In genomic region chr6:105798057-105798456, GRCh38 we compare ENCODE assay signal across 16 cellular contexts.
DNase-seq lines count a peak whose midpoint lies in the region; ATAC-seq and TF ChIP-seq lines count a peak whose summit lies in the region.
"Had no signal": no experiment of that assay in that cellular context is flagged by ENCODE, and none has a peak within 500 bp of the region (broad histone marks: within the 10 kb centered on the region; RNA-seq: fewer than 3 reads in every experiment).

No MANE protein-coding gene starts in this region.

- no peaks in the 10 kb centered on the region for H3K27me3 ChIP-seq in MG63
- no peaks in the 10 kb centered on the region for H3K27me3 ChIP-seq in osteoblast (ENCODE audit: insufficient read depth, low read length)

- peak overlapping the region; percentile 53 for H3K27ac ChIP-seq in osteoblast (ENCODE audit: low read depth, low read length)
- H3K27ac ChIP-seq: C4-2B, thoracic aorta had no signal

- DNase-seq in AG08395 (ENCODE audit: low spot score) (peak; percentile 77), MG63 (peak; percentile 29), fibroblast of gingiva (ENCODE audit: low read depth) (peak; percentile 98), osteoblast (ENCODE audit: insufficient read length, low spot score, missing footprints) (peak; percentile 81), foreskin melanocyte (no peak), NCI-H2081 treated with DMSO at 0.1 percent for 48 hours (lab: John Stamatoyannopoulos, UW) (no peak)
- DNase-seq: activated CD4-positive, alpha-beta T cell treated with anti-CD3 and anti-CD28 coated beads for 1 hour; activated gamma-delta T cell; dermis blood vessel endothelial cell; natural killer cell; NCI-H2029 treated with DMSO at 0.1 percent for 48 hours; SIG-M5 had no signal

- no peaks in the 10 kb centered on the region for H3K9me3 ChIP-seq in MG63
- H3K9me3 ChIP-seq in osteoblast (ENCODE audit: low read depth, low read length): no peaks in the 10 kb centered on the region
- H3K9me3 ChIP-seq: thoracic aorta had no signal

- peak overlapping the region; percentile 58 for H3K4me2 ChIP-seq in osteoblast (ENCODE audit: insufficient read depth, low read length)

- H2AFZ ChIP-seq in osteoblast (ENCODE audit: low read length): no peak overlapping the region

- ATAC-seq in HG03159 (IDR thresholded peaks at IDR 0.05; ENCODE audit: unreplicated experiment) (no peak), HG03025 (IDR thresholded peaks at IDR 0.05; ENCODE audit: low FRiP score, unreplicated experiment) (no peak)
- ATAC-seq: natural killer cell had no signal

- H3K4me3 ChIP-seq in MG63: no peak overlapping the region
- H3K4me3 ChIP-seq in osteoblast (ENCODE audit: insufficient read depth, low read length): peak overlapping the region; percentile 23
- H3K4me3 ChIP-seq: thoracic aorta had no signal

- no peaks in the 10 kb centered on the region for H3K36me3 ChIP-seq in MG63
- no peaks in the 10 kb centered on the region for H3K36me3 ChIP-seq in osteoblast (ENCODE audit: insufficient read depth, low read length)
- H3K36me3 ChIP-seq: thoracic aorta had no signal

- H4K20me1 ChIP-seq in osteoblast (ENCODE audit: insufficient read depth, low read length): no peaks in the 10 kb centered on the region

- no peak for TF ChIP-seq CTCF in osteoblast (IDR thresholded peaks at IDR 0.05; ENCODE audit: extremely low read depth, low read depth, low read length)

- peaks cover 27% of the 10 kb centered on the region for H3K4me1 ChIP-seq in osteoblast (ENCODE audit: insufficient read depth, low read length)

- H3K79me2 ChIP-seq in osteoblast (ENCODE audit: insufficient read depth, low read length): no peaks in the 10 kb centered on the region

Comparison
In these comparisons a context has a peak if more than half of its experiments do, and no peak if none do; other contexts are left out.
1. DNase-seq: peak in AG08395 (single experiment), MG63 (single experiment), fibroblast of gingiva (single experiment) and osteoblast (single experiment); none in foreskin melanocyte (single experiment) and NCI-H2081 treated with DMSO at 0.1 percent for 48 hours (single experiment).